In genomic region chr3:147797095-147797494, GRCh38 we compare ENCODE assay signal across 22 cellular contexts.
DNase-seq lines count a peak whose midpoint lies in the region; ATAC-seq and TF ChIP-seq lines count a peak whose summit lies in the region.
"Had no signal": no experiment of that assay in that cellular context is flagged by ENCODE, and none has a peak within 500 bp of the region (broad histone marks: within the 10 kb centered on the region; RNA-seq: fewer than 3 reads in every experiment).

No MANE protein-coding gene starts in this region.

- no peaks in the 10 kb centered on the region for H3K9me3 Mint-ChIP-seq in type B pancreatic cell
- H3K9me3 Mint-ChIP-seq: H9 had no signal

- no peak overlapping the region for H3K4me2 ChIP-seq in fibroblast of lung (ENCODE audit: extremely low read depth, insufficient read depth, low read length)

- H2AFZ ChIP-seq in fibroblast of lung (ENCODE audit: low read length) = no peak overlapping the region

- no peaks in the 10 kb centered on the region for H3K27me3 Mint-ChIP-seq in type B pancreatic cell
- H3K27me3 Mint-ChIP-seq: activated naive CD8-positive, alpha-beta T cell treated with anti-CD3 and anti-CD28 coated beads, Interleukin-2, amount 50 U/mL, for 24 hours; naive B cell; stimulated activated naive B cell treated with anti-CD40 and anti-IgM and Interleukin-4, amounts not matched to agents 10 μg/mL and 1 μg/mL and 100 μg/mL, for 72 hours had no signal

- H3K4me3 ChIP-seq in fibroblast of lung (replicated peaks in 1 of 4; ENCODE audit: control extremely low read depth in 1 of 4, insufficient read depth in 1 of 4, low read depth in 3 of 4, low read length in 4 of 4) = no peak overlapping the region
- H3K4me3 ChIP-seq: MG63, ovary, right lobe of liver, thyroid gland had no signal

- no peak overlapping the region for H3K27ac ChIP-seq in fibroblast of lung (ENCODE audit: insufficient read depth, low read length)
- H3K27ac ChIP-seq: ovary, right lobe of liver, RWPE1, thyroid gland had no signal

- H3K36me3 Mint-ChIP-seq in type B pancreatic cell = no peaks in the 10 kb centered on the region
- H3K36me3 Mint-ChIP-seq: naive B cell; stimulated activated naive B cell treated with anti-CD40 and anti-IgM and Interleukin-4, amounts not matched to agents 10 μg/mL and 1 μg/mL and 100 μg/mL, for 72 hours had no signal

- no peak overlapping the region for H3K4me3 Mint-ChIP-seq in type B pancreatic cell
- H3K4me3 Mint-ChIP-seq: activated naive CD8-positive, alpha-beta T cell treated with anti-CD3 and anti-CD28 coated beads, Interleukin-2, amount 50 U/mL, for 24 hours; H9; naive B cell; stimulated activated naive B cell treated with anti-CD40 and anti-IgM and Interleukin-4, amounts not matched to agents 10 μg/mL and 1 μg/mL and 100 μg/mL, for 72 hours had no signal

- H3K9me3 ChIP-seq in fibroblast of lung (ENCODE audit: control insufficient read depth, insufficient read depth, low read depth, low read length) = no peaks in the 10 kb centered on the region
- H3K9me3 ChIP-seq: MG63, ovary, right lobe of liver, thyroid gland had no signal

- DNase-seq in H4 (ENCODE audit: low spot score) = peak; percentile 9
- peak; percentile 93 for DNase-seq in NCI-H1436 (lab: John Stamatoyannopoulos, UW)
- DNase-seq in NCI-H748 treated with DMSO at 0.1 percent for 48 hours (lab: John Stamatoyannopoulos, UW) = peak; percentile 24
- peak; percentile 7 to 34 for DNase-seq in fibroblast of lung (ENCODE audit: low read depth in 2 of 2)
- DNase-seq in type B pancreatic cell (ENCODE audit: extremely low spot score, unreplicated experiment) = no peak
- DNase-seq: activated CD4-positive, alpha-beta T cell treated with anti-CD3 and anti-CD28 coated beads for 4 hours; activated naive CD8-positive, alpha-beta T cell treated with anti-CD3 and anti-CD28 coated beads, Interleukin-2, amount 50 U/mL, for 24 hours; cortex of kidney; EL; H9; hypothalamus; MG63; naive B cell; NCI-H2171 treated with DMSO at 0.1 percent for 48 hours; ovary; right lobe of liver; stimulated activated naive B cell treated with anti-CD40 and anti-IgM and Interleukin-4, amounts not matched to agents 10 μg/mL and 1 μg/mL and 100 μg/mL, for 72 hours; thyroid gland had no signal

- H3K36me3 ChIP-seq in fibroblast of lung (ENCODE audit: control insufficient read depth, insufficient read depth, low read length) = no peaks in the 10 kb centered on the region
- H3K36me3 ChIP-seq: MG63, ovary, right lobe of liver, thyroid gland had no signal

- H4K20me1 ChIP-seq in fibroblast of lung (ENCODE audit: control insufficient read depth, extremely low read depth, insufficient read depth, low read length) = no peaks in the 10 kb centered on the region

- no peaks in the 10 kb centered on the region for H3K4me1 ChIP-seq in fibroblast of lung (ENCODE audit: control insufficient read depth, extremely low read depth, insufficient read depth, low read length)
- H3K4me1 ChIP-seq: right lobe of liver, thyroid gland had no signal

- no peak for ATAC-seq in GM18520 (IDR thresholded peaks at IDR 0.05; ENCODE audit: unreplicated experiment)
- ATAC-seq in GM21447 (IDR thresholded peaks at IDR 0.05; ENCODE audit: unreplicated experiment) = no peak
- no peak for ATAC-seq in GM19395 (IDR thresholded peaks at IDR 0.05; ENCODE audit: unreplicated experiment)
- ATAC-seq: activated naive CD8-positive, alpha-beta T cell treated with anti-CD3 and anti-CD28 coated beads, Interleukin-2, amount 50 U/mL, for 24 hours; right lobe of liver; stimulated activated naive B cell treated with anti-CD40 and anti-IgM and Interleukin-4, amounts not matched to agents 10 μg/mL and 1 μg/mL and 100 μg/mL, for 72 hours had no signal

- H3K27me3 ChIP-seq in fibroblast of lung (ENCODE audit: control insufficient read depth, insufficient read depth, low read length) = no peaks in the 10 kb centered on the region
- H3K27me3 ChIP-seq: MG63, ovary, right lobe of liver, thyroid gland had no signal

- H3K4me1 Mint-ChIP-seq in type B pancreatic cell (ENCODE audit: unreplicated experiment) = no peaks in the 10 kb centered on the region
- H3K4me1 Mint-ChIP-seq: activated naive CD8-positive, alpha-beta T cell treated with anti-CD3 and anti-CD28 coated beads, Interleukin-2, amount 50 U/mL, for 24 hours; H9; naive B cell; stimulated activated naive B cell treated with anti-CD40 and anti-IgM and Interleukin-4, amounts not matched to agents 10 μg/mL and 1 μg/mL and 100 μg/mL, for 72 hours had no signal

- TF ChIP-seq CTCF in fibroblast of lung (conservative IDR thresholded peaks at IDR 0.05 in 1 of 2, IDR thresholded peaks at IDR 0.05 in 1 of 2; ENCODE audit: low read depth in 1 of 2, low read length in 2 of 2) (no peak), type B pancreatic cell (conservative IDR thresholded peaks at IDR 0.05) (no peak)

- no peaks in the 10 kb centered on the region for H3K79me2 ChIP-seq in fibroblast of lung (ENCODE audit: control insufficient read depth, insufficient read depth, low read length)

- no peak overlapping the region for H3K27ac Mint-ChIP-seq in type B pancreatic cell
- H3K27ac Mint-ChIP-seq: activated naive CD8-positive, alpha-beta T cell treated with anti-CD3 and anti-CD28 coated beads, Interleukin-2, amount 50 U/mL, for 24 hours; H9; naive B cell; stimulated activated naive B cell treated with anti-CD40 and anti-IgM and Interleukin-4, amounts not matched to agents 10 μg/mL and 1 μg/mL and 100 μg/mL, for 72 hours had no signal

- H3K9ac ChIP-seq in fibroblast of lung (ENCODE audit: insufficient read depth, low read length) = no peak overlapping the region
